In the genomic region with DNA sequence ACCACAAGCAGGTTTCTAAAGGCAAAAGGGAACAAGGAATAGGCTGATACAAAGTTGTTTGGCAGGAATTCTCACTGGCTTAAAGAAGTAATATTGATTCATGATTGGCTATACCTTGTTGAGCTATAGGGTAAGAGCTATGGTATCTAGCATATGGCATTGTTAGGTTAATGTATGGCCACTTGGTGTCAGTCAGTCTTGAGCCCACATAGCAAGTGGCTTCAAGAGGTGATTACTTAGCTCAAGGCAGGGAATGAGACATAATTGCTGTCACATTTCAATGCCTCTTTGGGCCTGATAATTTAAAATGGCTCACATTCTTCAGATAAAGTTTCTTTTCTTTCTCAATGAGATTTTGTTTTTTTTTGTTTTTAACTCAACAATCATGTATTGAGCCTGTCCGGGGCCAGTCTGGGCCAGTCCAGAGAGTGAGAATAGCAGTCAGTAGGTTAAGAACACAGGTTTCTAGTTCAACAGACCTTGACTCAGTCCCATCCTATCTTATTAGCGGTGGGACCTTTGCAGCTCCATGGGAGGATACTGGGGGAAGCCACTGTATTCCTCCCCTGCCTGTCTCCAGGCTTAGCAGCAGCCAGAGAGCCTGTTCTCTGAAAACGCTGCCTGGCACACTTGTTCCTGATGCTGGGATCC, we compare ENCODE assay signal across 12 cellular contexts. TPM values are rescaled to one million over a fixed set of nuclear protein-coding genes. Genes with fewer than 3 reads are reported as not detected.
A peak's percentile ranks its signal among the peaks of the same experiment; 100 is the strongest.
DNase-seq lines count a peak whose midpoint lies in the region; ATAC-seq, FAIRE-seq and TF ChIP-seq lines count a peak whose summit lies in the region.
"Had no signal": no experiment of that assay in that cellular context is flagged by ENCODE, and none has a peak within 500 bp of the region (broad histone marks: within the 10 kb centered on the region; RNA-seq: fewer than 3 reads in every experiment).

No MANE protein-coding gene starts in this region.

- no peaks in the 10 kb centered on the region for H3K36me3 Mint-ChIP-seq in endodermal cell (ENCODE audit: low read depth)

- H3K36me3 ChIP-seq in BLaER1 (no peaks in the 10 kb centered on the region), endodermal cell (ENCODE audit: control insufficient read depth, insufficient read depth, low read length) (no peaks in the 10 kb centered on the region), ascending aorta (no peaks in the 10 kb centered on the region), mesenchymal stem cell (ENCODE audit: control insufficient read depth in 1 of 2, insufficient read depth in 2 of 2, low read depth in 1 of 2, low read length in 2 of 2) (no peaks in the 10 kb centered on the region)
- H3K36me3 ChIP-seq: thoracic aorta had no signal

- no peak overlapping the region for H3K18ac ChIP-seq in mesenchymal stem cell (ENCODE audit: low read depth in 1 of 2, low read length in 2 of 2)

- no peaks in the 10 kb centered on the region for H3K9me3 Mint-ChIP-seq in endodermal cell

- H3K4me3 Mint-ChIP-seq in endodermal cell = no peak overlapping the region

- no peak overlapping the region for H2BK5ac ChIP-seq in mesenchymal stem cell (ENCODE audit: low read depth, low read length, poor library complexity, severe bottlenecking)

- TF ChIP-seq CTCF in endodermal cell (conservative IDR thresholded peaks at IDR 0.05) = no peak
- no peak for TF ChIP-seq CTCF in ascending aorta (IDR thresholded peaks at IDR 0.05)

- H3K4me3 ChIP-seq in BLaER1 (no peak overlapping the region; the same call in 1 of the 2 replicates), endodermal cell (ENCODE audit: low read length) (no peak overlapping the region), ascending aorta (no peak overlapping the region), mesenchymal stem cell (ENCODE audit: insufficient read depth in 1 of 2, low read depth in 1 of 2, low read length in 2 of 2) (no peak overlapping the region)
- H3K4me3 ChIP-seq: thoracic aorta had no signal

- ATAC-seq in GM19397 (IDR thresholded peaks at IDR 0.05; ENCODE audit: unreplicated experiment) = peak; percentile 39
- peak; percentile 37 for ATAC-seq in HG03103 (IDR thresholded peaks at IDR 0.05; ENCODE audit: low read depth, unreplicated experiment)

- H3K4ac ChIP-seq in mesenchymal stem cell (ENCODE audit: low read depth in 1 of 2, low read length in 2 of 2) = no peak overlapping the region

- DNase-seq in endodermal cell = no peak
- DNase-seq in ascending aorta (ENCODE audit: low spot score in 2 of 2) = no peak
- no peak for DNase-seq in mesenchymal stem cell
- DNase-seq in NCI-H2029 (lab: John Stamatoyannopoulos, UW) = no peak
- DNase-seq in RCC 7860 (ENCODE audit: low spot score) = no peak
- DNase-seq: activated CD4-positive, CD25-positive, alpha-beta regulatory T cell treated with anti-CD3 and anti-CD28 coated beads, Interleukin-2, amount 50 U/mL, for 72 hours; effector CD4-positive, alpha-beta T cell had no signal

- no peaks in the 10 kb centered on the region for H3K9me3 ChIP-seq in BLaER1
- H3K9me3 ChIP-seq in endodermal cell (ENCODE audit: control insufficient read depth, low read length) = no peaks in the 10 kb centered on the region
- H3K9me3 ChIP-seq in ascending aorta = no peaks in the 10 kb centered on the region
- H3K9me3 ChIP-seq in mesenchymal stem cell (ENCODE audit: control insufficient read depth, low read length) = no peaks in the 10 kb centered on the region
- H3K9me3 ChIP-seq: thoracic aorta had no signal

- H4K8ac ChIP-seq in mesenchymal stem cell (ENCODE audit: low read length) = no peak overlapping the region

- H3K4me1 Mint-ChIP-seq in endodermal cell = peaks cover 9% of the 10 kb centered on the region

- H4K20me1 ChIP-seq in BLaER1 = no peaks in the 10 kb centered on the region

- peak overlapping the region; percentile 59 for H3K27ac Mint-ChIP-seq in endodermal cell

- H4K91ac ChIP-seq in mesenchymal stem cell (ENCODE audit: low read length) = no peak overlapping the region

- no peak overlapping the region for H2AFZ ChIP-seq in mesenchymal stem cell (ENCODE audit: low read depth, low read length)

- no peaks in the 10 kb centered on the region for H3K27me3 ChIP-seq in BLaER1
- H3K27me3 ChIP-seq in endodermal cell (ENCODE audit: control insufficient read depth, insufficient read depth, low read length, poor library complexity, severe bottlenecking) = no peaks in the 10 kb centered on the region
- no peaks in the 10 kb centered on the region for H3K27me3 ChIP-seq in ascending aorta
- H3K27me3 ChIP-seq in mesenchymal stem cell (ENCODE audit: control insufficient read depth in 1 of 2, insufficient read depth in 1 of 2, low read length in 2 of 2) = peaks cover 0 to 13% of the 10 kb centered on the region in 2 experiments

- no peak overlapping the region for H2AK5ac ChIP-seq in mesenchymal stem cell (ENCODE audit: low read length, severe bottlenecking)

- H2BK120ac ChIP-seq in mesenchymal stem cell (ENCODE audit: low read depth, low read length) = no peak overlapping the region

- no peak overlapping the region for H2BK15ac ChIP-seq in mesenchymal stem cell (ENCODE audit: low read depth, poor library complexity, severe bottlenecking)

- intact Hi-C loops in ascending aorta (cut with DNase I) = loop anchor here (5.0 kb wide), 1 partner anchor 176 kb away; no protein-coding TSS in a partner anchor

- no peak for FAIRE-seq in RCC 7860 (lab: Jason Lieb, UNC)

- H3K23ac ChIP-seq in mesenchymal stem cell (ENCODE audit: low read length in 2 of 2) = no peak overlapping the region

- WGBS in endodermal cell (ENCODE audit: insufficient coverage in 1 of 2, insufficient read length in 1 of 2), 2 experiments = 92% methylated on average over 3 of the region's 3 CpGs; no CpG with 5 or more reads in 1 of the 2 experiments
- 83% methylated on average over 3 of the region's 3 CpGs for WGBS in mesenchymal stem cell

- H3K4me1 ChIP-seq in BLaER1 (peaks cover 69% of the 10 kb centered on the region), endodermal cell (ENCODE audit: control insufficient read depth, insufficient read depth, low read length) (peaks cover 8% of the 10 kb centered on the region), ascending aorta (peaks cover 0 to 10% of the 10 kb centered on the region in 2 donors), mesenchymal stem cell (ENCODE audit: control insufficient read depth, insufficient read depth, low read depth, low read length) (no peaks in the 10 kb centered on the region)

- no peak overlapping the region for H3K14ac ChIP-seq in mesenchymal stem cell (ENCODE audit: low read length in 2 of 2)

- H2BK12ac ChIP-seq in mesenchymal stem cell (ENCODE audit: low read length in 2 of 2) = no peak overlapping the region

- no peak overlapping the region; the same call in 1 of the 2 replicates for H3K9ac ChIP-seq in BLaER1
- no peak overlapping the region for H3K9ac ChIP-seq in endodermal cell (ENCODE audit: extremely low read depth, low read length, poor library complexity, severe bottlenecking)
- no peak overlapping the region for H3K9ac ChIP-seq in mesenchymal stem cell (ENCODE audit: low read length)

- no peaks in the 10 kb centered on the region for H3K79me1 ChIP-seq in mesenchymal stem cell (replicated peaks; ENCODE audit: low read length, poor library complexity, severe bottlenecking)

- H3K27ac ChIP-seq in BLaER1 (peak overlapping the region; percentile 72), endodermal cell (ENCODE audit: low read depth, low read length) (no peak overlapping the region), ascending aorta (no peak overlapping the region), mesenchymal stem cell (ENCODE audit: low read length, poor library complexity, severe bottlenecking) (no peak overlapping the region)
- H3K27ac ChIP-seq: C4-2B had no signal

- H3K4me2 ChIP-seq in BLaER1 = peak overlapping the region; percentile 74
- H3K4me2 ChIP-seq in mesenchymal stem cell (ENCODE audit: low read length, poor library complexity, severe bottlenecking) = no peak overlapping the region

- peaks cover 11% of the 10 kb centered on the region for H3K27me3 Mint-ChIP-seq in endodermal cell (ENCODE audit: insufficient read depth)

RNA-seq across cellular contexts. Expression of a gene that starts 45.8 kb away (rescaled TPM):
- total RNA-seq in endodermal cell = 1 to 10 TPM; 3.1 to 7.3 TPM
- 22.5 TPM for polyA plus RNA-seq in endodermal cell (2013, experiment 1 of 2)
- 22.1 TPM for polyA plus RNA-seq in endodermal cell (2013, experiment 2 of 2)
- 1.8 TPM for total RNA-seq in ascending aorta
- 2.8 TPM for polyA plus RNA-seq in mesenchymal stem cell (2013, experiment 1 of 2)
- polyA plus RNA-seq in mesenchymal stem cell (2013, experiment 2 of 2) = 3.0 TPM
